Comparison of ENCODE assay signal across 9 cellular contexts in genomic region chr3:46713898-46714552, GRCh38. TPM values are rescaled to one million over a fixed set of nuclear protein-coding genes. Genes with fewer than 3 reads are reported as not detected.
DNase-seq lines count a peak whose midpoint lies in the region; ATAC-seq and TF ChIP-seq lines count a peak whose summit lies in the region.
"Had no signal": no experiment of that assay in that cellular context is flagged by ENCODE, and none has a peak within 500 bp of the region (broad histone marks: within the 10 kb centered on the region; RNA-seq: fewer than 3 reads in every experiment).

No MANE protein-coding gene starts in this region.

- no peak overlapping the region for H3K4me3 Mint-ChIP-seq in osteocyte (ENCODE audit: unreplicated experiment)

- H3K4me2 ChIP-seq in PC-3 (ENCODE audit: low read length), result no peak overlapping the region

- CTCF ChIA-PET in PC-3 (lab: Charles Lee), result interaction anchor here (1.1 kb wide), 1 partner anchor 8 kb away, joined by 4 read pairs; no protein-coding TSS in a partner anchor

- H3K9me2 ChIP-seq in PC-3 (replicated peaks; ENCODE audit: low read length), result no peaks in the 10 kb centered on the region

- no peak overlapping the region for H3K27ac ChIP-seq in PC-3 (ENCODE audit: low read length)
- H3K27ac ChIP-seq: 22Rv1 had no signal

- H3K36me3 Mint-ChIP-seq in osteocyte (ENCODE audit: unreplicated experiment), result no peaks in the 10 kb centered on the region

- no peak overlapping the region for H3K4me3 ChIP-seq in PC-3 (ENCODE audit: low read length)

- DNase-seq in DMS 273 (lab: John Stamatoyannopoulos, UW; ENCODE audit: unreplicated experiment), result peak; percentile 8
- no peak for DNase-seq in DMS 273 treated with DMSO at 0.1 percent for 48 hours (lab: John Stamatoyannopoulos, UW)
- DNase-seq in PC-3, result no peak
- peak; percentile 73 for DNase-seq in osteocyte (ENCODE audit: extremely low spot score, unreplicated experiment)
- no peak for DNase-seq in hypothalamus (lab: John Stamatoyannopoulos, UW)
- DNase-seq in NCI-H1694 (lab: John Stamatoyannopoulos, UW), result no peak

- H3K36me3 ChIP-seq in PC-3 (ENCODE audit: low read depth, low read length), result no peaks in the 10 kb centered on the region

- no peak overlapping the region for H2AFZ ChIP-seq in PC-3 (ENCODE audit: low read length)

- H3K27ac Mint-ChIP-seq in osteocyte (ENCODE audit: unreplicated experiment), result no peak overlapping the region

- no peaks in the 10 kb centered on the region for H3K9me3 ChIP-seq in PC-3 (ENCODE audit: low read length)

- intact Hi-C loops in PC-3 (cut with micrococcal nuclease), result no loop called here

- no peaks in the 10 kb centered on the region for H3K79me2 ChIP-seq in PC-3 (ENCODE audit: low read length)

- no peaks in the 10 kb centered on the region for H3K27me3 ChIP-seq in PC-3 (ENCODE audit: low read length)

- no peaks in the 10 kb centered on the region for H4K20me1 ChIP-seq in PC-3 (ENCODE audit: low read length)

- H3K9ac ChIP-seq in PC-3 (ENCODE audit: low read length), result no peak overlapping the region

- H3K9me3 Mint-ChIP-seq in osteocyte (ENCODE audit: unreplicated experiment), result no peaks in the 10 kb centered on the region

- BruUV-seq in PC-3 (replicated peaks; lab: Mats Ljungman, UMichigan), result no TSS peak

- TF ChIP-seq CTCF in PC-3 (conservative IDR thresholded peaks at IDR 0.05; ENCODE audit: low read depth, low read length), result no peak
- no peak for TF ChIP-seq CTCF in osteocyte (IDR thresholded peaks at IDR 0.05)

- H3F3A ChIP-seq in PC-3 (ENCODE audit: low read length, unreplicated experiment), result no peaks in the 10 kb centered on the region

- H3K4me1 Mint-ChIP-seq in osteocyte (ENCODE audit: unreplicated experiment), result no peaks in the 10 kb centered on the region

- H3K27me3 Mint-ChIP-seq in osteocyte (ENCODE audit: unreplicated experiment), result peaks cover 13% of the 10 kb centered on the region

- ATAC-seq in GM18873 (IDR thresholded peaks at IDR 0.05; ENCODE audit: low FRiP score, unreplicated experiment), result peak; percentile 52
- peak; percentile 59 for ATAC-seq in PC-3
- no peak for ATAC-seq in GM21526 (IDR thresholded peaks at IDR 0.05; ENCODE audit: low FRiP score, unreplicated experiment)

- POLR2A ChIA-PET in PC-3 (lab: Charles Lee; ENCODE audit: unreplicated experiment), result no interaction called here

- no peaks in the 10 kb centered on the region for H3K4me1 ChIP-seq in PC-3 (ENCODE audit: insufficient read depth, low read length)

RNA-seq across cellular contexts. Expression of gene PRSS50, which starts 3.6 kb away (rescaled TPM):
- total RNA-seq in PC-3 (2014; rRNA removed) (not detected in 2 replicates), osteocyte (not detected in 2 replicates)

RNA-seq across cellular contexts. Expression of gene TMIE, which starts 12.8 kb away (rescaled TPM):
- total RNA-seq in PC-3 (2014; rRNA removed), result 0.52 and 0.66 TPM in 2 replicates
- not detected in 2 replicates for total RNA-seq in osteocyte

RNA-seq across cellular contexts. Expression of gene ALS2CL, which starts 20.5 kb away (rescaled TPM):
- total RNA-seq in PC-3 (2014; rRNA removed) (30.1 and 36.3 TPM in 2 replicates), osteocyte (0.99 and 1.4 TPM in 2 replicates)

Comparison
In these comparisons a context has a peak if more than half of its experiments do, and no peak if none do; other contexts are left out.
1. DNase-seq: peak in DMS 273 (single experiment) and osteocyte (single experiment); none in DMS 273 treated with DMSO at 0.1 percent for 48 hours (single experiment), PC-3 (single experiment), hypothalamus (0 of 51) and NCI-H1694 (single experiment).
2. RNA of gene ALS2CL, which starts 20.5 kb away (total RNA-seq): 30.1 to 36.3 TPM in PC-3; 0.99 to 1.4 TPM in osteocyte; every median in the first group is over 10 times any median in the second.